Comparison of ENCODE assay signal across 7 cellular contexts in the genomic region with DNA sequence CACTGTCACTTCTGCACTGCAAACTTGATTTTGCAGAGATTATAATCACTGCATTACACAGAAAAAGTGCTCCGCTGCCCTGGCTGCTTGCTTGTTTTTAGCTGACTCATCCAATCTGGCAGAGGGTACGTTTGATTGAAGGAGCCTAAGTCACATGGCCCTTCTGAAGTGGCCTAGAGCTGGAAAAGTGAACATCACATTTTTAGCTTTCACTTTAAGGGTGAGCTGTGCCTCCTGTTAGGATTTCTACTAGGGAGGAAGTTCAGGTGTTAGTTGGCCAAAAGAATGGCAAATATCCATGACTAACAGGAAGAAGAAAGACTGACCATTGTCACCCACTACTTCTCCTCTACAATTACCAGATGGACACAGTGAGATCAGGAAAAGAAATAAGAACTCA.
DNase-seq lines count a peak whose midpoint lies in the region; ATAC-seq and TF ChIP-seq lines count a peak whose summit lies in the region.

No MANE protein-coding gene starts in this region.

- H3K4me1 Mint-ChIP-seq in activated T-helper 17 cell treated with anti-CD3 and anti-CD28 coated beads, Interleukin-2, amount 50 U/mL, for 72 hours, result no peaks in the 10 kb centered on the region

- no peak for TF ChIP-seq POLR2A in suprapubic skin (IDR thresholded peaks at IDR 0.05)

- DNase-seq in RPMI7951 (ENCODE audit: low read depth), result peak; percentile 1
- DNase-seq in iPS-NIHi7 (ENCODE audit: extremely low spot score), result peak; percentile 22
- DNase-seq in NCI-H1048 (lab: John Stamatoyannopoulos, UW), result no peak
- DNase-seq in suprapubic skin (ENCODE audit: low spot score in 2 of 2), result no peak

- no peaks in the 10 kb centered on the region for H3K27me3 ChIP-seq in suprapubic skin

- no peak for TF ChIP-seq CTCF in suprapubic skin (IDR thresholded peaks at IDR 0.05)

- no peak overlapping the region for H3K4me3 ChIP-seq in suprapubic skin

- H3K9me3 Mint-ChIP-seq in activated T-helper 17 cell treated with anti-CD3 and anti-CD28 coated beads, Interleukin-2, amount 50 U/mL, for 72 hours, result no peaks in the 10 kb centered on the region

- H3K36me3 Mint-ChIP-seq in activated T-helper 17 cell treated with anti-CD3 and anti-CD28 coated beads, Interleukin-2, amount 50 U/mL, for 72 hours (ENCODE audit: low read depth), result no peaks in the 10 kb centered on the region

- no peak overlapping the region for H3K27ac ChIP-seq in suprapubic skin

- H3K27me3 Mint-ChIP-seq in activated T-helper 17 cell treated with anti-CD3 and anti-CD28 coated beads, Interleukin-2, amount 50 U/mL, for 72 hours, result no peaks in the 10 kb centered on the region

- no peak overlapping the region for H3K27ac Mint-ChIP-seq in activated T-helper 17 cell treated with anti-CD3 and anti-CD28 coated beads, Interleukin-2, amount 50 U/mL, for 72 hours

- H3K9me3 ChIP-seq in suprapubic skin, result no peaks in the 10 kb centered on the region

- 19% methylated on average over 2 of the region's 2 CpGs for WGBS in suprapubic skin

- no peak overlapping the region for H3K4me3 Mint-ChIP-seq in activated T-helper 17 cell treated with anti-CD3 and anti-CD28 coated beads, Interleukin-2, amount 50 U/mL, for 72 hours

- H3K36me3 ChIP-seq in suprapubic skin, result no peaks in the 10 kb centered on the region

- ATAC-seq in GM19023 (IDR thresholded peaks at IDR 0.05; ENCODE audit: unreplicated experiment) (peak; percentile 67), HG03066 (IDR thresholded peaks at IDR 0.05; ENCODE audit: low read depth, unreplicated experiment) (peak; percentile 61)
- ATAC-seq in activated T-helper 17 cell treated with anti-CD3 and anti-CD28 coated beads, Interleukin-2, amount 50 U/mL, for 72 hours (replicated peaks), result no peak

- H3K4me1 ChIP-seq in suprapubic skin, result peaks cover 6% of the 10 kb centered on the region

- no peak for TF ChIP-seq EP300 in suprapubic skin (IDR thresholded peaks at IDR 0.05)

Comparison
In these comparisons a context has a peak if more than half of its experiments do, and no peak if none do; other contexts are left out.
1. DNase-seq: peak in RPMI7951 (single experiment) and iPS-NIHi7 (single experiment); none in NCI-H1048 (single experiment) and suprapubic skin (0 of 2).